1 cellular context compared by ENCODE assay signal in the genomic region with DNA sequence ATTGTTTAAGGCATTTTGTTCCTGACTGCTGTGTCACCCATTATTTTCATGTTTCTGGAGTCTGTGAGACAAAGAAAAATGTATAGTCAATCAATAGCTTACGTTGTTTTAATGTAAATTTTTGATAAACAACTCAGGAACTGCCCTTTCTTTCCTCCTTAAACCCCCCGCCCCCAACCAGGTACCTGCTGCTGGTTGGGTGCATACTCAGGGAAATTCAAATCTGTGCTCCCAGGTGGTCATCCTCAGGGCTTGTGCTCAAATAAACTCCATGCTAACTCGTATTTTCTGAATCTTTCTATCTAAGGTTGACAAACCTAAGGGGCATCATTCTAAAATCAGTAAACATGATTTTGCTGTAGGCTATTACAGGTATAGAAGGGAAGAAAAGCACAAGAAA.
TF ChIP-seq lines count a peak whose summit lies in the region.

No MANE protein-coding gene starts in this region.

TF ChIP-seq in WTC11, 78 proteins besides CTCF, POLR2A, EP300 and RAD21 (continued from another document):
- no peak for TF ChIP-seq E2F5 (CRISPR knock-in tag; IDR thresholded peaks at IDR 0.05)
- no peak for TF ChIP-seq ATF6 (CRISPR knock-in tag; IDR thresholded peaks at IDR 0.05)
TF ChIP-seq in WTC11: peak in this region for 0.
